8 cellular contexts compared by ENCODE assay signal in the genomic region with DNA sequence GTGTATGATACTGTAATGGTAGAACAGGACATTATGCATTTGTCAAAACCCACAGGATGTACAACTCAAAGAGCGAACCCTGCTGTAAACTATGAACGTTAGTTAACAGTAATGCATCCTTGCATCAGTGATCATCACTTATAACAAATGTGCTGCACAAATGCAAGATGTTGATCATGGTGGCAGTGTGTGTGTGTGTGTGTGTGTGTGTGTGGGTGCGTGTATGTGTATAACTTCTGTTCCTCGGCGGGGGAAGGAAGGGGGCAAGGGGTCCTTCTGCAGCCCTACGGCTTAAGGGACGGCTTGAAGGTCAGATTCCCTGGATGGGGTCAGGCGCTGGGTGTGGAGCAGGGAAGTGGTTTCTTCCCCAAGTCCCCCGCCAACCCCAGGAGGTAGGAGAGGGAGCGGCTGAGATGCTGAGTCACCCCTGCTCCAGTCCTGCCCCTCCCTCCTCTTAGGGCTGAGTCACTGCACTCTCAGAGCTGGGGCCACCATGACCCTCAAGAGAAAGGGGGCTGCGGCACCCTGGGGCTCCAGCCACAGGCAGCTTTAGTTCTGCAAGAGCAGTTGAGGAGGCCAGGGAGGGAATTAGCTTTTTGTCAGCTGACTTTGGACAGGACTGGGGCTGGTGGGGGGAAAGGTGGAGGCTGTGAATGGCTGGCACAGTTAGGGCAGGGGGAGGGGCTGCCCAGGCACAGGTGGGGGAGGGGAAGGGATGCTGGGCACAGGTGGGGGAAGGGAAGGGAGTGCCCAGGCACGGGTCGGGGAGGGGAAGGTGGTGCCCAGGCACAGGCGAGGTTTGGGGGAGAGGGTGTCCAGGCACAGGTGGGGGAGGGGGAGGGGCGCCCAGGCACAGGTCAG. TPM values are rescaled to one million over a fixed set of nuclear protein-coding genes. Genes with fewer than 3 reads are reported as not detected.
DNase-seq lines count a peak whose midpoint lies in the region; ATAC-seq and TF ChIP-seq lines count a peak whose summit lies in the region.

No MANE protein-coding gene starts in this region.

- peak; percentile 77 for DNase-seq in activated CD4-positive, alpha-beta T cell treated with anti-CD3 and anti-CD28 coated beads for 36 hours
- DNase-seq in activated CD4-positive, alpha-beta T cell treated with anti-CD3 and anti-CD28 coated beads for 1 hour = no peak
- peak; percentile 48 for DNase-seq in SK-MEL-5 (ENCODE audit: low read depth, low spot score)
- DNase-seq in adrenal gland = peak; percentile 70 to 89 (median 86)
- peak; percentile 63 for DNase-seq in stimulated activated CD4-positive, alpha-beta T cell treated with anti-CD3 and anti-CD28 coated beads, Interleukin-1b, Interleukin-23, amount 100 ng/mL, for 48 hours
- DNase-seq in COR-L47 (lab: John Stamatoyannopoulos, UW) = no peak

- no peaks in the 10 kb centered on the region for H3K9me3 ChIP-seq in adrenal gland (replicated peaks in 1 of 3)
- H3K9me3 ChIP-seq in iPS-20b (ENCODE audit: insufficient read depth, low read depth, low read length) = no peaks in the 10 kb centered on the region

- WGBS in adrenal gland, 4 donors = 17 to 35% (median 24%) methylated on average over 2 to 14 of the region's 15 CpGs

- POLR2A ChIA-PET in activated CD4-positive, alpha-beta T cell treated with anti-CD3 and anti-CD28 coated beads for 36 hours (lab: Charles Lee) = no interaction called here

- H3K36me3 ChIP-seq in adrenal gland (replicated peaks in 1 of 2) (no peaks in the 10 kb centered on the region), iPS-20b (ENCODE audit: insufficient read depth, low read depth, low read length) (no peaks in the 10 kb centered on the region)

- peak overlapping the region; percentile 62 for H3K27ac Mint-ChIP-seq in activated CD4-positive, alpha-beta T cell treated with anti-CD3 and anti-CD28 coated beads for 36 hours

- no peaks in the 10 kb centered on the region for H3K36me3 Mint-ChIP-seq in activated CD4-positive, alpha-beta T cell treated with anti-CD3 and anti-CD28 coated beads for 36 hours (ENCODE audit: low read depth)

- H3K27ac ChIP-seq in adrenal gland = peak overlapping the region in 3 of 5 donors; percentile 34 to 78 (median 36)
- H3K27ac ChIP-seq in iPS-20b (ENCODE audit: low read length) = no peak overlapping the region

- H3K4me3 ChIP-seq in adrenal gland (peak overlapping the region in 1 of 4 donors; percentile 8), iPS-20b (ENCODE audit: low read length) (peak overlapping the region; percentile 30; the same call in 1 of the 2 replicates)

- H3K9me3 Mint-ChIP-seq in activated CD4-positive, alpha-beta T cell treated with anti-CD3 and anti-CD28 coated beads for 36 hours (ENCODE audit: low read depth) = no peaks in the 10 kb centered on the region

- CTCF ChIA-PET in activated CD4-positive, alpha-beta T cell treated with anti-CD3 and anti-CD28 coated beads for 36 hours (lab: Charles Lee) = interaction anchor here (0.5 to 0.7 kb wide), 2 partner anchors 149 to 714 kb away, joined by 3 read pairs; no protein-coding TSS in a partner anchor

- peak overlapping the region; percentile 69; the same call in 1 of the 2 replicates for H3K9ac ChIP-seq in iPS-20b (ENCODE audit: low read depth, low read length)

- peak; percentile 96 for ATAC-seq in activated CD4-positive, alpha-beta T cell treated with anti-CD3 and anti-CD28 coated beads for 36 hours
- no peak for ATAC-seq in GM21576 (IDR thresholded peaks at IDR 0.05; ENCODE audit: unreplicated experiment)

- H3K4me1 ChIP-seq in adrenal gland (replicated peaks in 1 of 2) (peaks cover 16 to 18% of the 10 kb centered on the region in 2 donors), iPS-20b (ENCODE audit: insufficient read depth, low read length) (peaks cover 9% of the 10 kb centered on the region)

- H3K27me3 Mint-ChIP-seq in activated CD4-positive, alpha-beta T cell treated with anti-CD3 and anti-CD28 coated beads for 36 hours = no peaks in the 10 kb centered on the region

- in situ Hi-C loops in SK-MEL-5 (cut with HindIII; ENCODE audit: low pct_unique_long_range_greater_than_20kb, low sequenced_read_pairs) = no loop called here

- no peaks in the 10 kb centered on the region for H3K27me3 ChIP-seq in adrenal gland
- no peaks in the 10 kb centered on the region for H3K27me3 ChIP-seq in iPS-20b (ENCODE audit: insufficient read depth, low read length)

- intact Hi-C loops in activated CD4-positive, alpha-beta T cell treated with anti-CD3 and anti-CD28 coated beads for 36 hours (cut with DNase I, micrococcal nuclease) = loop anchor here in 1 of 2 experiments (1.0 kb wide), 1 partner anchor 8 kb away; no protein-coding TSS in a partner anchor
- intact Hi-C loops in adrenal gland (cut with DNase I) = no loop called here

- no peak for TF ChIP-seq CTCF in adrenal gland (IDR thresholded peaks at IDR 0.05)

- TF ChIP-seq POLR2A in adrenal gland (IDR thresholded peaks at IDR 0.05) = no peak

- H3K4me1 Mint-ChIP-seq in activated CD4-positive, alpha-beta T cell treated with anti-CD3 and anti-CD28 coated beads for 36 hours = peaks cover 20% of the 10 kb centered on the region

- H3K4me3 Mint-ChIP-seq in activated CD4-positive, alpha-beta T cell treated with anti-CD3 and anti-CD28 coated beads for 36 hours = no peak overlapping the region

RNA-seq across cellular contexts. Expression of gene CTSD, which starts 8.8 kb away (rescaled TPM):
- total RNA-seq in activated CD4-positive, alpha-beta T cell treated with anti-CD3 and anti-CD28 coated beads for 36 hours = 10 to 100 TPM; 38.8 to 41.5 TPM
- 428 and 450 TPM in 2 replicates for total RNA-seq in SK-MEL-5 (2014; rRNA removed; shearing (Covaris generic))
- 1,298 and 1,366 TPM in 2 replicates for polyA plus RNA-seq in SK-MEL-5 (2015; cell fraction: cytosol; rRNA removed)
- 168 and 178 TPM in 2 replicates for polyA plus RNA-seq in SK-MEL-5 (2015; cell fraction: nucleus; rRNA removed)
- 1,000 to 10,000 TPM; 1,712 to 4,168 (median 2,244) TPM for total RNA-seq in adrenal gland
- 1,000 to 10,000 TPM in 2 of 3 donors, 100 to 1,000 TPM in 1; 641 to 1,561 (median 1,335) TPM for polyA plus RNA-seq in adrenal gland

RNA-seq across cellular contexts. Expression of gene IFITM10, which starts 22.1 kb away (rescaled TPM):
- total RNA-seq in activated CD4-positive, alpha-beta T cell treated with anti-CD3 and anti-CD28 coated beads for 36 hours = under 1 TPM in 1 of 2 experiments, not detected in 1; 0.21 TPM
- 0.11 TPM in 1 of 2 replicates, not detected in the other for total RNA-seq in SK-MEL-5 (2014; rRNA removed; shearing (Covaris generic))
- 0.05 and 0.19 TPM in 2 replicates for polyA plus RNA-seq in SK-MEL-5 (2015; cell fraction: cytosol; rRNA removed)
- 0.54 TPM in 1 of 2 replicates, not detected in the other for polyA plus RNA-seq in SK-MEL-5 (2015; cell fraction: nucleus; rRNA removed)
- 100 to 1,000 TPM in 1 of 8 donors, 10 to 100 TPM in 7; 15.7 to 112 (median 31.6) TPM for total RNA-seq in adrenal gland
- 100 to 1,000 TPM in 1 of 3 donors, 10 to 100 TPM in 1, 1 to 10 TPM in 1; 6.3 to 267 (median 76.5) TPM for polyA plus RNA-seq in adrenal gland

Comparison
In these comparisons a context has a peak if more than half of its experiments do, and no peak if none do; other contexts are left out.
1. DNase-seq: peak in activated CD4-positive, alpha-beta T cell treated with anti-CD3 and anti-CD28 coated beads for 36 hours (single experiment), SK-MEL-5 (single experiment), adrenal gland (7 of 7) and stimulated activated CD4-positive, alpha-beta T cell treated with anti-CD3 and anti-CD28 coated beads, Interleukin-1b, Interleukin-23, amount 100 ng/mL, for 48 hours (single experiment); none in activated CD4-positive, alpha-beta T cell treated with anti-CD3 and anti-CD28 coated beads for 1 hour (single experiment) and COR-L47 (single experiment).
2. RNA of gene CTSD, which starts 8.8 kb away (total RNA-seq): 1,712 to 4,168 TPM in adrenal gland and 428 to 450 TPM in SK-MEL-5; 38.8 to 41.5 TPM in activated CD4-positive, alpha-beta T cell treated with anti-CD3 and anti-CD28 coated beads for 36 hours; every median in the first group is over 10 times any median in the second.
3. RNA of gene IFITM10, which starts 22.1 kb away (total RNA-seq): 15.7 to 112 TPM in adrenal gland; 0.21 TPM in activated CD4-positive, alpha-beta T cell treated with anti-CD3 and anti-CD28 coated beads for 36 hours and 0.11 TPM in SK-MEL-5; every median in the first group is over 10 times any median in the second.